ENCODE assay signal across 23 cellular contexts in genomic region chr10:119917777-119918176, GRCh38. TPM values are rescaled to one million over a fixed set of nuclear protein-coding genes. Genes with fewer than 3 reads are reported as not detected.
DNase-seq lines count a peak whose midpoint lies in the region; ATAC-seq and TF ChIP-seq lines count a peak whose summit lies in the region.
"Had no signal": no experiment of that assay in that cellular context is flagged by ENCODE, and none has a peak within 500 bp of the region (broad histone marks: within the 10 kb centered on the region; RNA-seq: fewer than 3 reads in every experiment).

No MANE protein-coding gene starts in this region.

- H3K4me1 Mint-ChIP-seq in activated T-helper 1 cell treated with anti-CD3 and anti-CD28 coated beads, Interleukin-12 subunit alpha, Interleukin-12 subunit beta, Interleukin-2, Interleukin-4 antibody, amounts not matched to agents 30 ng/mL and 10 ng/mL and 1 ng/mL, durations not matched to agents 14 hours and 24 hours and 36 hours (ENCODE audit: low read depth) = peaks cover 21% of the 10 kb centered on the region
- H3K4me1 Mint-ChIP-seq: brain, GM23338, WTC11 had no signal

- TF ChIP-seq CTCF in BE2C (IDR thresholded peaks at IDR 0.05; ENCODE audit: low read depth, low read length) (peak; percentile 18; the same call in 1 of the 2 replicates), fibroblast of the aortic adventitia (IDR thresholded peaks at IDR 0.05; ENCODE audit: insufficient read depth, low read length) (no peak)

- peaks cover 49% of the 10 kb centered on the region for H3K36me3 Mint-ChIP-seq in activated T-helper 1 cell treated with anti-CD3 and anti-CD28 coated beads, Interleukin-12 subunit alpha, Interleukin-12 subunit beta, Interleukin-2, Interleukin-4 antibody, amounts not matched to agents 30 ng/mL and 10 ng/mL and 1 ng/mL, durations not matched to agents 14 hours and 24 hours and 36 hours (ENCODE audit: low read depth)

- H3K4me3 Mint-ChIP-seq in activated T-helper 1 cell treated with anti-CD3 and anti-CD28 coated beads, Interleukin-12 subunit alpha, Interleukin-12 subunit beta, Interleukin-2, Interleukin-4 antibody, amounts not matched to agents 30 ng/mL and 10 ng/mL and 1 ng/mL, durations not matched to agents 14 hours and 24 hours and 36 hours = no peak overlapping the region
- H3K4me3 Mint-ChIP-seq: activated CD8-positive, alpha-beta T cell treated with anti-CD3 and anti-CD28 coated beads, Interleukin-2, amount 10 ng/mL, durations not matched to agents 7 days and 5 days; activated T-cell treated with anti-CD3 and anti-CD28 coated beads, Interleukin-2, amount 50 U/mL, for 4 hours; brain; GM23338; natural killer cell; T-helper 17 cell; WTC11 had no signal

- no peak overlapping the region for H3K4me3 ChIP-seq in BE2C (ENCODE audit: low read depth, low read length)
- no peak overlapping the region for H3K4me3 ChIP-seq in fibroblast of the aortic adventitia (ENCODE audit: low read depth, low read length)
- H3K4me3 ChIP-seq: GM23338, tibial artery had no signal

- ATAC-seq in SK-N-SH treated with all-trans-retinoic acid at 6 μM for 48 hours = peak; percentile 28; the same call in 1 of the 3 replicates
- ATAC-seq in HG03139 (IDR thresholded peaks at IDR 0.05; ENCODE audit: unreplicated experiment) = no peak
- ATAC-seq: activated CD8-positive, alpha-beta T cell treated with anti-CD3 and anti-CD28 coated beads, Interleukin-2, amount 10 ng/mL, durations not matched to agents 7 days and 5 days; GM23338; natural killer cell; stimulated activated naive CD8-positive, alpha-beta T cell treated with anti-CD3 and anti-CD28 coated beads, Interleukin-15, Interleukin-2, amounts not matched to agents 100 U/mL and 50 U/mL, for 24 hours; T-helper 17 cell; WTC11 had no signal

- peaks cover 44% of the 10 kb centered on the region for H3K36me3 ChIP-seq in BE2C

- H3K27me3 ChIP-seq in BE2C = no peaks in the 10 kb centered on the region
- H3K27me3 ChIP-seq: tibial artery had no signal

- H3K4me1 ChIP-seq in BE2C = no peaks in the 10 kb centered on the region
- H3K4me1 ChIP-seq: tibial artery had no signal

- no peak overlapping the region for H3K27ac Mint-ChIP-seq in activated T-helper 1 cell treated with anti-CD3 and anti-CD28 coated beads, Interleukin-12 subunit alpha, Interleukin-12 subunit beta, Interleukin-2, Interleukin-4 antibody, amounts not matched to agents 30 ng/mL and 10 ng/mL and 1 ng/mL, durations not matched to agents 14 hours and 24 hours and 36 hours
- H3K27ac Mint-ChIP-seq: activated naive CD4-positive, alpha-beta T cell treated with anti-CD3 and anti-CD28 coated beads, Interleukin-2, amount 50 U/mL, for 72 hours; brain; GM23338; natural killer cell; T-helper 17 cell; WTC11 had no signal

- no peaks in the 10 kb centered on the region for H3K9me3 ChIP-seq in BE2C
- H3K9me3 ChIP-seq: tibial artery had no signal

- intact Hi-C loops in activated T-helper 1 cell treated with anti-CD3 and anti-CD28 coated beads, Interleukin-12 subunit alpha, Interleukin-12 subunit beta, Interleukin-2, Interleukin-4 antibody, amounts not matched to agents 30 ng/mL and 10 ng/mL and 1 ng/mL, durations not matched to agents 14 hours and 24 hours and 36 hours (cut with micrococcal nuclease) = no loop called here

- no peak for DNase-seq in BE2C
- DNase-seq in Kasumi-1 (lab: John Stamatoyannopoulos, UW) = peak; percentile 23 to 30
- peak; percentile 17 for DNase-seq in fibroblast of the aortic adventitia (ENCODE audit: low read depth)
- no peak for DNase-seq in activated T-helper 1 cell treated with anti-CD3 and anti-CD28 coated beads, Interleukin-12 subunit alpha, Interleukin-12 subunit beta, Interleukin-2, Interleukin-4 antibody, amounts not matched to agents 30 ng/mL and 10 ng/mL and 1 ng/mL, durations not matched to agents 14 hours and 24 hours and 36 hours (ENCODE audit: low spot score)
- DNase-seq in NCI-H1092 (lab: John Stamatoyannopoulos, UW) = no peak
- no peak for DNase-seq in NCI-H748 (lab: John Stamatoyannopoulos, UW; ENCODE audit: unreplicated experiment)
- DNase-seq: activated CD8-positive, alpha-beta T cell treated with anti-CD3 and anti-CD28 coated beads, Interleukin-2, amount 10 ng/mL, durations not matched to agents 7 days and 5 days; activated T-cell treated with anti-CD3 and anti-CD28 coated beads, Interleukin-2, amount 50 U/mL, for 4 hours; cortex of kidney; MM.1S; natural killer cell; NCI-H2081; NCI-H524; posterior cingulate gyrus; stimulated activated naive CD8-positive, alpha-beta T cell treated with anti-CD3 and anti-CD28 coated beads, Interleukin-15, Interleukin-2, amounts not matched to agents 100 U/mL and 50 U/mL, for 24 hours; T-helper 17 cell; tibial artery had no signal

- no peaks in the 10 kb centered on the region for H3K9me3 Mint-ChIP-seq in activated T-helper 1 cell treated with anti-CD3 and anti-CD28 coated beads, Interleukin-12 subunit alpha, Interleukin-12 subunit beta, Interleukin-2, Interleukin-4 antibody, amounts not matched to agents 30 ng/mL and 10 ng/mL and 1 ng/mL, durations not matched to agents 14 hours and 24 hours and 36 hours
- H3K9me3 Mint-ChIP-seq: activated naive CD4-positive, alpha-beta T cell treated with anti-CD3 and anti-CD28 coated beads, Interleukin-2, amount 50 U/mL, for 72 hours; activated T-cell treated with anti-CD3 and anti-CD28 coated beads, Interleukin-2, amount 50 U/mL, for 4 hours; brain; GM23338; natural killer cell; WTC11 had no signal

- no peaks in the 10 kb centered on the region for H3K27me3 Mint-ChIP-seq in activated T-helper 1 cell treated with anti-CD3 and anti-CD28 coated beads, Interleukin-12 subunit alpha, Interleukin-12 subunit beta, Interleukin-2, Interleukin-4 antibody, amounts not matched to agents 30 ng/mL and 10 ng/mL and 1 ng/mL, durations not matched to agents 14 hours and 24 hours and 36 hours (ENCODE audit: insufficient read depth)
- H3K27me3 Mint-ChIP-seq: brain, T-helper 17 cell had no signal

TF ChIP-seq in SK-N-SH treated with all-trans-retinoic acid at 6 μM for 48 hours, 23 proteins besides CTCF, POLR2A, EP300 and RAD21 (continues in another document):
- TF ChIP-seq PPARA (CRISPR knock-in tag; IDR thresholded peaks at IDR 0.05; ENCODE audit: borderline replicate concordance) (no peak), ZNF565 (CRISPR knock-in tag; conservative IDR thresholded peaks at IDR 0.05; ENCODE audit: low read depth) (no peak), GLIS3 (CRISPR knock-in tag; IDR thresholded peaks at IDR 0.05) (no peak), ZNF8 (CRISPR knock-in tag; IDR thresholded peaks at IDR 0.05) (no peak), POU6F1 (CRISPR knock-in tag; IDR thresholded peaks at IDR 0.05; ENCODE audit: borderline replicate concordance, low read depth) (no peak), ZC3H10 (CRISPR knock-in tag; IDR thresholded peaks at IDR 0.05) (no peak), CSDC2 (CRISPR knock-in tag; IDR thresholded peaks at IDR 0.05) (no peak), ZFP3 (CRISPR knock-in tag; IDR thresholded peaks at IDR 0.05) (no peak), BACH2 (CRISPR knock-in tag; IDR thresholded peaks at IDR 0.05; ENCODE audit: borderline replicate concordance) (no peak), OSR1 (CRISPR knock-in tag; IDR thresholded peaks at IDR 0.05) (no peak), TCF4 (CRISPR knock-in tag; IDR thresholded peaks at IDR 0.05; ENCODE audit: borderline replicate concordance) (no peak), ZNF70 (CRISPR knock-in tag; IDR thresholded peaks at IDR 0.05) (no peak), TOX (CRISPR knock-in tag; IDR thresholded peaks at IDR 0.05; ENCODE audit: borderline replicate concordance) (no peak), ARNTL (CRISPR knock-in tag; IDR thresholded peaks at IDR 0.05; ENCODE audit: borderline replicate concordance, low read depth) (no peak)

RNA-seq across cellular contexts. Expression of gene SEC23IP, which starts 25.2 kb away (rescaled TPM):
- 72.3 TPM for polyA plus RNA-seq in BE2C (2012; ENCODE audit: insufficient read depth, insufficient read length, low read depth)
- 51.2 and 119 TPM in 2 replicates for total RNA-seq in fibroblast of the aortic adventitia (ENCODE audit: low replicate concordance)
- 79.7 and 91.7 TPM in 2 replicates for total RNA-seq in activated T-helper 1 cell treated with anti-CD3 and anti-CD28 coated beads, Interleukin-12 subunit alpha, Interleukin-12 subunit beta, Interleukin-2, Interleukin-4 antibody, amounts not matched to agents 30 ng/mL and 10 ng/mL and 1 ng/mL, durations not matched to agents 14 hours and 24 hours and 36 hours

RNA-seq across cellular contexts. Expression of gene MCMBP, which starts 45.1 kb away (rescaled TPM):
- 39.7 TPM for polyA plus RNA-seq in BE2C (2012; ENCODE audit: insufficient read depth, insufficient read length, low read depth)
- total RNA-seq in fibroblast of the aortic adventitia (ENCODE audit: low replicate concordance) = 31.4 and 74.3 TPM in 2 replicates
- total RNA-seq in activated T-helper 1 cell treated with anti-CD3 and anti-CD28 coated beads, Interleukin-12 subunit alpha, Interleukin-12 subunit beta, Interleukin-2, Interleukin-4 antibody, amounts not matched to agents 30 ng/mL and 10 ng/mL and 1 ng/mL, durations not matched to agents 14 hours and 24 hours and 36 hours = 122 and 133 TPM in 2 replicates

Comparison
In these comparisons a context has a peak if more than half of its experiments do, and no peak if none do; other contexts are left out.
1. DNase-seq: peak in Kasumi-1 (2 of 2) and fibroblast of the aortic adventitia (single experiment); none in BE2C (single experiment), activated T-helper 1 cell treated with anti-CD3 and anti-CD28 coated beads, Interleukin-12 subunit alpha, Interleukin-12 subunit beta, Interleukin-2, Interleukin-4 antibody, amounts not matched to agents 30 ng/mL and 10 ng/mL and 1 ng/mL, durations not matched to agents 14 hours and 24 hours and 36 hours (single experiment), NCI-H1092 (single experiment) and NCI-H748 (single experiment).